19 cellular contexts compared by ENCODE assay signal in the genomic region with DNA sequence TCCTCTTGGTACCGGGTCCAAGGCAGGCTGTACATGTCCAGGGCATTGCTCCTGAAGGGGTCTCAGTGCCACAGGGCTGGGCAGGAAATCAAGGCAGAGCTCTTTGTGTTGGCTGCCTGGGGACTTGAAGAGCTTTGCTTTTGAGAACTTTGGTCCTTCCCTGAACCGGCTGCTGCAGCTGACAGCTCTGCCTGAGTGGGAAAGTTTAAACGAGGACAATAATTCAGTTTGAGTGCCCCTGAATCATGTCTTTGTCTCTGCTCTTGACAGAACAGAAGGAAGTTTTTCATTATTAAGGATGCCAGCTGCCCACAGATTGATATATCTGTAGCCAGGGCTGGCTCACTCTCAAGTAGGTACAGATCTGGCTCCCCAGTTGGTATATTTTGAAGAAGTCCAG.
"Had no signal": no experiment of that assay in that cellular context is flagged by ENCODE, and none has a peak within 500 bp of the region (broad histone marks: within the 10 kb centered on the region; RNA-seq: fewer than 3 reads in every experiment).

No MANE protein-coding gene starts in this region.

- H3K36me3 ChIP-seq: brain microvascular endothelial cell, neutrophil, right atrium auricular region, thyroid gland had no signal

- H3K4me1 Mint-ChIP-seq: activated naive CD8-positive, alpha-beta T cell treated with anti-CD3 and anti-CD28 coated beads, Interleukin-2, amount 10 ng/mL, durations not matched to agents 7 days and 5 days; central memory CD8-positive, alpha-beta T cell had no signal

- H3K4me2 ChIP-seq: hepatocyte had no signal

- H3K36me3 Mint-ChIP-seq: activated naive CD8-positive, alpha-beta T cell treated with anti-CD3 and anti-CD28 coated beads, Interleukin-2, amount 10 ng/mL, durations not matched to agents 7 days and 5 days; stimulated activated naive B cell treated with anti-CD40 and anti-IgM and Interleukin-4, amounts not matched to agents 10 μg/mL and 1 μg/mL and 100 μg/mL, for 72 hours had no signal

- H3K27me3 ChIP-seq: brain microvascular endothelial cell, hepatocyte, neutrophil, right atrium auricular region, thyroid gland had no signal

- H3K4me1 ChIP-seq: parathyroid adenoma, thyroid gland had no signal

- H3K4me3 ChIP-seq: coronary artery, hepatocyte, right atrium auricular region, thyroid gland had no signal

- ATAC-seq: activated CD4-positive, CD25-positive, alpha-beta regulatory T cell treated with anti-CD3 and anti-CD28 coated beads, Interleukin-2, amount 50 U/mL, for 24 hours; esophagus mucosa; left lobe of liver; naive thymus-derived CD4-positive, alpha-beta T cell; stimulated activated naive B cell treated with anti-CD40 and anti-IgM and Interleukin-4, amounts not matched to agents 10 μg/mL and 1 μg/mL and 100 μg/mL, for 72 hours had no signal

- H3K9me3 Mint-ChIP-seq: activated naive CD8-positive, alpha-beta T cell treated with anti-CD3 and anti-CD28 coated beads, Interleukin-2, amount 10 ng/mL, durations not matched to agents 7 days and 5 days; central memory CD8-positive, alpha-beta T cell; naive thymus-derived CD4-positive, alpha-beta T cell; stimulated activated naive B cell treated with anti-CD40 and anti-IgM and Interleukin-4, amounts not matched to agents 10 μg/mL and 1 μg/mL and 100 μg/mL, for 72 hours had no signal

- H3K4me3 Mint-ChIP-seq: activated naive CD8-positive, alpha-beta T cell treated with anti-CD3 and anti-CD28 coated beads, Interleukin-2, amount 10 ng/mL, durations not matched to agents 7 days and 5 days; central memory CD8-positive, alpha-beta T cell; naive thymus-derived CD4-positive, alpha-beta T cell; stimulated activated naive B cell treated with anti-CD40 and anti-IgM and Interleukin-4, amounts not matched to agents 10 μg/mL and 1 μg/mL and 100 μg/mL, for 72 hours had no signal

- H3K27me3 Mint-ChIP-seq: central memory CD8-positive, alpha-beta T cell; stimulated activated naive B cell treated with anti-CD40 and anti-IgM and Interleukin-4, amounts not matched to agents 10 μg/mL and 1 μg/mL and 100 μg/mL, for 72 hours had no signal

- H3K27ac Mint-ChIP-seq: activated naive CD8-positive, alpha-beta T cell treated with anti-CD3 and anti-CD28 coated beads, Interleukin-2, amount 10 ng/mL, durations not matched to agents 7 days and 5 days; naive thymus-derived CD4-positive, alpha-beta T cell; stimulated activated naive B cell treated with anti-CD40 and anti-IgM and Interleukin-4, amounts not matched to agents 10 μg/mL and 1 μg/mL and 100 μg/mL, for 72 hours had no signal

- H3K27ac ChIP-seq: brain microvascular endothelial cell, coronary artery, hepatocyte, neutrophil, parathyroid adenoma, right atrium auricular region, thyroid gland had no signal

- H3K9me3 ChIP-seq: neutrophil, right atrium auricular region, thyroid gland had no signal

- DNase-seq: activated CD4-positive, alpha-beta T cell treated with anti-CD3 and anti-CD28 coated beads, Interleukin-2, amount 50 U/mL, for 1 hour; activated CD8-positive, alpha-beta memory T cell treated with anti-CD3 and anti-CD28 coated beads for 24 hours; activated naive CD4-positive, alpha-beta T cell; activated naive CD8-positive, alpha-beta T cell treated with anti-CD3 and anti-CD28 coated beads, Interleukin-2, amount 10 ng/mL, durations not matched to agents 7 days and 5 days; brain microvascular endothelial cell; islet precursor cell; naive thymus-derived CD4-positive, alpha-beta T cell; stimulated activated CD4-positive, alpha-beta T cell treated with anti-CD3 and anti-CD28 coated beads, Interleukin-2, amount 100 ng/mL, for 48 hours; stimulated activated naive B cell treated with anti-CD40 and anti-IgM and Interleukin-4, amounts not matched to agents 10 μg/mL and 1 μg/mL and 100 μg/mL, for 72 hours; thyroid gland had no signal

- H3K9ac ChIP-seq: parathyroid adenoma had no signal

- H2AFZ ChIP-seq: hepatocyte, parathyroid adenoma had no signal
